ENCODE assay signal across 22 cellular contexts in the genomic region with DNA sequence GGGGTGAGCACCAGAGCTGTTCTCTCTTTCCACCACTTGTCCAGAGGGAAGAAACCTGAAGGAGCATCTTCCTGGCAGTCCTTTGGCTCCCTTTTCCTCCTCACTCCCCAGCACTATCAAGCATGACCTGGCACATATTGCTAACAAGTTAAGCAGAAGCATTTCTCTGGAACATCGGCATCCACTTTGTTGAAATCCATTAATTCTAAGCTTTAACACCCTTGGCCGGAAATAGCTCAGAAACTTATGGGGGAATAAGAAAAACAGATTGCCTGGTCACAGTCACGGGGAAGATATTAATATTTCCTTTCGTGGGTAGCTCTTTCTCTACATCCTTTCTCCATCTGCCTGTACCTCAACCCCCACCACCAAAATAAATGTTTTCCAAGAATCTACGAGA.
DNase-seq lines count a peak whose midpoint lies in the region; ATAC-seq and TF ChIP-seq lines count a peak whose summit lies in the region.
"Had no signal": no experiment of that assay in that cellular context is flagged by ENCODE, and none has a peak within 500 bp of the region (broad histone marks: within the 10 kb centered on the region; RNA-seq: fewer than 3 reads in every experiment).

No MANE protein-coding gene starts in this region.

- H3K4me1 ChIP-seq in breast epithelium (no peaks in the 10 kb centered on the region), sigmoid colon (peaks cover 0 to 16% (median 9%) of the 10 kb centered on the region in 4 donors), osteoblast (ENCODE audit: insufficient read depth, low read length) (no peaks in the 10 kb centered on the region)

- no TSS peak for BruUV-seq in MCF 10A (replicated peaks; lab: Mats Ljungman, UMichigan)

- H3K27ac Mint-ChIP-seq in MCF 10A (ENCODE audit: low read depth, unreplicated experiment): no peak overlapping the region
- H3K27ac Mint-ChIP-seq in mesothelial cell of epicardium: peak overlapping the region; percentile 90
- H3K27ac Mint-ChIP-seq: CD8-positive, alpha-beta T cell had no signal

- H3K4me3 Mint-ChIP-seq in MCF 10A (ENCODE audit: unreplicated experiment) (no peak overlapping the region), mesothelial cell of epicardium (no peak overlapping the region)
- H3K4me3 Mint-ChIP-seq: CD8-positive, alpha-beta T cell had no signal

- no peak for TF ChIP-seq CTCF in breast epithelium (IDR thresholded peaks at IDR 0.05)
- no peak for TF ChIP-seq CTCF in MCF 10A (IDR thresholded peaks at IDR 0.05; ENCODE audit: unreplicated experiment)
- no peak for TF ChIP-seq CTCF in mesothelial cell of epicardium (IDR thresholded peaks at IDR 0.05; ENCODE audit: unreplicated experiment)
- TF ChIP-seq CTCF in sigmoid colon (IDR thresholded peaks at IDR 0.05): no peak
- no peak for TF ChIP-seq CTCF in osteoblast (IDR thresholded peaks at IDR 0.05; ENCODE audit: extremely low read depth, low read depth, low read length)

- H3K4me3 ChIP-seq in breast epithelium (no peak overlapping the region), sigmoid colon (no peak overlapping the region), osteoblast (ENCODE audit: insufficient read depth, low read length) (no peak overlapping the region)

- H3K4me1 Mint-ChIP-seq in MCF 10A (ENCODE audit: insufficient read depth, unreplicated experiment): no peaks in the 10 kb centered on the region
- H3K4me1 Mint-ChIP-seq in mesothelial cell of epicardium: peaks cover 39% of the 10 kb centered on the region

- H3K27ac ChIP-seq in breast epithelium: peak overlapping the region; percentile 54 to 63
- H3K27ac ChIP-seq in sigmoid colon: peak overlapping the region in 3 of 4 donors; percentile 13 to 47 (median 47)
- no peak overlapping the region for H3K27ac ChIP-seq in osteoblast (ENCODE audit: low read depth, low read length)

- H3K9me3 ChIP-seq in breast epithelium (no peaks in the 10 kb centered on the region), sigmoid colon (no peaks in the 10 kb centered on the region), osteoblast (ENCODE audit: low read depth, low read length) (no peaks in the 10 kb centered on the region)
- H3K9me3 ChIP-seq: SK-N-SH had no signal

- H2AFZ ChIP-seq in osteoblast (ENCODE audit: low read length): no peak overlapping the region

- H3K36me3 Mint-ChIP-seq in MCF 10A (ENCODE audit: insufficient read depth, unreplicated experiment) (no peaks in the 10 kb centered on the region), mesothelial cell of epicardium (no peaks in the 10 kb centered on the region)
- H3K36me3 Mint-ChIP-seq: CD8-positive, alpha-beta T cell had no signal

- 83 to 89% methylated on average over 5 of the region's 5 CpGs for WGBS in sigmoid colon, 2 donors

- ATAC-seq in HG03521 (IDR thresholded peaks at IDR 0.05; ENCODE audit: unreplicated experiment) (no peak), left lobe of liver (no peak)
- ATAC-seq: CD8-positive, alpha-beta T cell; HCT116; Panc1 had no signal

- no peaks in the 10 kb centered on the region for H3K79me2 ChIP-seq in osteoblast (ENCODE audit: insufficient read depth, low read length)

- intact Hi-C loops in breast epithelium (cut with DNase I; ENCODE audit: low total_unique reads): no loop called here
- intact Hi-C loops in MCF 10A (cut with micrococcal nuclease): no loop called here
- intact Hi-C loops in sigmoid colon (cut with DNase I): no loop called here

- CTCF ChIA-PET in MCF 10A (lab: Yijun Ruan, JAX): interaction anchor here (0.6 kb wide), 2 partner anchors 104 to 1500 kb away, joined by 3 read pairs; no protein-coding TSS in a partner anchor

- H3K27me3 ChIP-seq in breast epithelium (no peaks in the 10 kb centered on the region), sigmoid colon (no peaks in the 10 kb centered on the region), osteoblast (ENCODE audit: insufficient read depth, low read length) (no peaks in the 10 kb centered on the region)

- DNase-seq in breast epithelium (ENCODE audit: low spot score in 2 of 2) (no peak), MCF 10A (ENCODE audit: unreplicated experiment) (no peak), mesothelial cell of epicardium (ENCODE audit: low spot score in 2 of 2, unreplicated experiment in 2 of 2) (no peak), sigmoid colon (no peak), osteoblast (ENCODE audit: insufficient read length, low spot score, missing footprints) (no peak), left lobe of liver (ENCODE audit: low spot score) (no peak)
- no peak for DNase-seq in stimulated activated CD4-positive, alpha-beta T cell treated with anti-CD3 and anti-CD28 coated beads, Interleukin-15, amount 100 ng/mL, for 24 hours
- DNase-seq: 8988T; AML-193; C1 segment of cervical spinal cord; CD8-positive, alpha-beta T cell; DND-41; Karpas-422; NCI-H1417; NCI-H187; NCI-H2107; NK-92 treated with Interleukin-12 subunit alpha and Interleukin-12 subunit beta, amount 100 ng/mL, for 24 hours; SIG-M5; SK-N-SH had no signal

- no peak for TF ChIP-seq EP300 in sigmoid colon (IDR thresholded peaks at IDR 0.05)

- POLR2A ChIA-PET in MCF 10A (lab: Yijun Ruan, JAX): no interaction called here

- H3K27me3 Mint-ChIP-seq in MCF 10A (ENCODE audit: insufficient read depth, unreplicated experiment) (no peaks in the 10 kb centered on the region), mesothelial cell of epicardium (ENCODE audit: low read depth) (no peaks in the 10 kb centered on the region)

- H3K4me2 ChIP-seq in osteoblast (ENCODE audit: insufficient read depth, low read length): no peak overlapping the region
- H3K4me2 ChIP-seq: SK-N-SH had no signal

- H4K20me1 ChIP-seq in osteoblast (ENCODE audit: insufficient read depth, low read length): no peaks in the 10 kb centered on the region

- H3K9me3 Mint-ChIP-seq in MCF 10A (ENCODE audit: unreplicated experiment) (peaks cover 4% of the 10 kb centered on the region), mesothelial cell of epicardium (no peaks in the 10 kb centered on the region)

- TF ChIP-seq POLR2A in breast epithelium (IDR thresholded peaks at IDR 0.05) (no peak), sigmoid colon (IDR thresholded peaks at IDR 0.05) (no peak)

- no peaks in the 10 kb centered on the region for H3K36me3 ChIP-seq in breast epithelium
- H3K36me3 ChIP-seq in sigmoid colon: no peaks in the 10 kb centered on the region
- H3K36me3 ChIP-seq in osteoblast (ENCODE audit: insufficient read depth, low read length): no peaks in the 10 kb centered on the region
